Comparison of ENCODE assay signal across 20 cellular contexts in the genomic region with DNA sequence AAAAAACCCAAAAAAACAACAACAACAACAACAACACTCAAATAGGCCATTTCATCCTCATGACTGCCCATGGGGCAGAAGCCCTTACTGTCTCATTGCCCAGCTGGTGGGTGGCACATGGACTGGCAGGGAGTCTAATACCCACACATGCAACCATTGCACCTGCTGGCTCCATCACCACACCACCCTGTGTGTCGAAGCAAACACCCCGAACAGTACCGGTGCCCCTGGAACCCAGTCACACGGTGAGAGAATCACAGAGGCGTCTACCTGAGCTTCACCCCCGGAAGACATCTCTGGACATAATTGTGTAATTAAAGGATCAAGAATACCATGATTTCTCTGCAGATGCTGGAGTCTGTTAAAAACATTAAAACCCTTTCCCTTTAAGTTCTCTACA. TPM values are rescaled to one million over a fixed set of nuclear protein-coding genes. Genes with fewer than 3 reads are reported as not detected.
DNase-seq lines count a peak whose midpoint lies in the region; ATAC-seq and TF ChIP-seq lines count a peak whose summit lies in the region.
"Had no signal": no experiment of that assay in that cellular context is flagged by ENCODE, and none has a peak within 500 bp of the region (broad histone marks: within the 10 kb centered on the region; RNA-seq: fewer than 3 reads in every experiment).

No MANE protein-coding gene starts in this region.

- no peak overlapping the region for H2BK5ac ChIP-seq in neuronal stem cell (ENCODE audit: low read length)

- no peak overlapping the region for H3K14ac ChIP-seq in neuronal stem cell (ENCODE audit: low read length)

- no peak overlapping the region for H3K4me3 ChIP-seq in neuronal stem cell (ENCODE audit: low read length in 2 of 2)
- no peak overlapping the region for H3K4me3 ChIP-seq in stomach
- H3K4me3 ChIP-seq: HAP-1 had no signal

- H3K23ac ChIP-seq in neuronal stem cell (ENCODE audit: low read depth, low read length, poor library complexity) = no peak overlapping the region

- H3K9me3 Mint-ChIP-seq in WTC11 (peaks cover 15% of the 10 kb centered on the region), glutamatergic neuron (ENCODE audit: unreplicated experiment) (peaks cover 2% of the 10 kb centered on the region)

- H3K79me1 ChIP-seq in neuronal stem cell (ENCODE audit: low read depth, low read length) = peaks cover 3% of the 10 kb centered on the region

- CTCF ChIA-PET in WTC11 (lab: Charles Lee) = no interaction called here

- no peak overlapping the region for H2AK5ac ChIP-seq in neuronal stem cell (ENCODE audit: low read depth, low read length)

- ATAC-seq in WTC11 (no peak), sciatic nerve (no peak)

- peaks cover 9% of the 10 kb centered on the region for H3K4me1 Mint-ChIP-seq in WTC11
- no peaks in the 10 kb centered on the region for H3K4me1 Mint-ChIP-seq in glutamatergic neuron (ENCODE audit: low read depth, unreplicated experiment)
- H3K4me1 Mint-ChIP-seq: CD4-positive, alpha-beta memory T cell had no signal

- WGBS in neuronal stem cell (ENCODE audit: extremely low coverage in 2 of 2, insufficient read length in 2 of 2, insufficient replicate concordance in 1 of 2), 2 donors = no CpG with 5 or more reads among the region's 6 CpGs
- 88 to 93% (median 92%) methylated on average over 6 of the region's 6 CpGs for WGBS in stomach, 5 donors

- H3K4ac ChIP-seq in neuronal stem cell (ENCODE audit: low read length) = no peak overlapping the region

- peak overlapping the region; percentile 51 for H3K18ac ChIP-seq in neuronal stem cell (ENCODE audit: low read length)

- intact Hi-C loops in sciatic nerve (cut with DNase I) (no loop called here), stomach (cut with DNase I; ENCODE audit: low total_unique reads) (no loop called here)

- H2BK15ac ChIP-seq in neuronal stem cell (ENCODE audit: low read length) = no peak overlapping the region

- no peak overlapping the region for H3K4me2 ChIP-seq in neuronal stem cell (ENCODE audit: insufficient read depth, low read length, poor library complexity, severe bottlenecking)

- H3K27ac Mint-ChIP-seq in WTC11 (0 out of 2 replicates have a peak overlapping the region, but pooled peaks have one; percentile 29), glutamatergic neuron (ENCODE audit: unreplicated experiment) (no peak overlapping the region)
- H3K27ac Mint-ChIP-seq: CD4-positive, alpha-beta memory T cell; HFFc6 had no signal

- no peak for TF ChIP-seq CTCF in WTC11 (IDR thresholded peaks at IDR 0.05)
- no peak for TF ChIP-seq CTCF in stomach (IDR thresholded peaks at IDR 0.05)
- no peak for TF ChIP-seq CTCF in glutamatergic neuron (IDR thresholded peaks at IDR 0.05; ENCODE audit: partially characterized antibody, unreplicated experiment)

- H3K9ac ChIP-seq in neuronal stem cell (ENCODE audit: low read depth, low read length, poor library complexity) = no peak overlapping the region

- H3K27me3 Mint-ChIP-seq in WTC11 (ENCODE audit: low read depth) (no peaks in the 10 kb centered on the region), glutamatergic neuron (ENCODE audit: unreplicated experiment) (peaks cover 4% of the 10 kb centered on the region)

- no peak overlapping the region for H3K27ac ChIP-seq in neuronal stem cell (replicated peaks; ENCODE audit: low read length)
- no peak overlapping the region for H3K27ac ChIP-seq in stomach

- POLR2A ChIA-PET in WTC11 (lab: Charles Lee) = no interaction called here

- H3K36me3 Mint-ChIP-seq in WTC11 = peaks cover 12% of the 10 kb centered on the region
- H3K36me3 Mint-ChIP-seq in glutamatergic neuron (ENCODE audit: unreplicated experiment) = no peaks in the 10 kb centered on the region

- DNase-seq in WTC11 (ENCODE audit: low spot score) (no peak), neuronal stem cell (ENCODE audit: low spot score) (no peak), sciatic nerve (ENCODE audit: low spot score) (peak; percentile 40), stomach (no peak), glutamatergic neuron (no peak), putamen (ENCODE audit: low spot score) (no peak)
- DNase-seq: C1 segment of cervical spinal cord; Calu3; CD4-positive, alpha-beta memory T cell; COR-L47; DMS53; GF-D8; GOT3; HFFc6 had no signal

- no peak for TF ChIP-seq POLR2A in stomach (IDR thresholded peaks at IDR 0.05)

- H4K8ac ChIP-seq in neuronal stem cell (ENCODE audit: low read depth, low read length) = no peak overlapping the region

- H3K36me3 ChIP-seq in neuronal stem cell (replicated peaks in 1 of 2; ENCODE audit: control insufficient read depth in 2 of 2, insufficient read depth in 2 of 2, low read length in 2 of 2) (no peaks in the 10 kb centered on the region), stomach (no peaks in the 10 kb centered on the region)
- H3K36me3 ChIP-seq: HAP-1 had no signal

- H2BK120ac ChIP-seq in neuronal stem cell (ENCODE audit: low read depth, low read length) = no peak overlapping the region

- H3K4me3 Mint-ChIP-seq in WTC11 (no peak overlapping the region), glutamatergic neuron (ENCODE audit: unreplicated experiment) (no peak overlapping the region)
- H3K4me3 Mint-ChIP-seq: CD4-positive, alpha-beta memory T cell; HFFc6 had no signal

- H3K27me3 ChIP-seq in neuronal stem cell (ENCODE audit: control insufficient read depth in 3 of 3, insufficient read depth in 3 of 3, low read depth in 1 of 3, low read length in 3 of 3) (peaks cover 0 to 9% (median 0%) of the 10 kb centered on the region in 3 experiments), stomach (peaks cover 0 to 38% (median 22%) of the 10 kb centered on the region in 3 donors)

- no peak overlapping the region for H2AFZ ChIP-seq in neuronal stem cell (ENCODE audit: low read length)

- H4K91ac ChIP-seq in neuronal stem cell (ENCODE audit: low read depth, low read length, poor library complexity) = no peak overlapping the region

- no peak for TF ChIP-seq EP300 in stomach (IDR thresholded peaks at IDR 0.05)

- H2BK12ac ChIP-seq in neuronal stem cell (ENCODE audit: low read length) = no peak overlapping the region

- H3K4me1 ChIP-seq in neuronal stem cell (ENCODE audit: control insufficient read depth in 2 of 2, insufficient read depth in 1 of 2, low read depth in 1 of 2, low read length in 2 of 2) (peaks cover 0 to 4% of the 10 kb centered on the region in 2 donors), stomach (no peaks in the 10 kb centered on the region)
- H3K4me1 ChIP-seq: HAP-1 had no signal

- no peaks in the 10 kb centered on the region for H3K9me3 ChIP-seq in neuronal stem cell (replicated peaks in 1 of 2; ENCODE audit: control insufficient read depth in 2 of 2, insufficient read depth in 1 of 2, low read depth in 1 of 2, low read length in 2 of 2)
- peaks cover 0 to 13% (median 11%) of the 10 kb centered on the region in 4 donors for H3K9me3 ChIP-seq in stomach

TF ChIP-seq in WTC11, 78 proteins besides CTCF, POLR2A, EP300 and RAD21 (continues in another document):
- TF ChIP-seq MLX (CRISPR knock-in tag; IDR thresholded peaks at IDR 0.05) (no peak), EMX1 (CRISPR knock-in tag; IDR thresholded peaks at IDR 0.05) (no peak), MXD4 (CRISPR knock-in tag; IDR thresholded peaks at IDR 0.05; ENCODE audit: borderline replicate concordance) (no peak), NR3C1 (CRISPR knock-in tag; conservative IDR thresholded peaks at IDR 0.05; ENCODE audit: low read depth) (no peak)
- TF ChIP-seq, protein P1, sequence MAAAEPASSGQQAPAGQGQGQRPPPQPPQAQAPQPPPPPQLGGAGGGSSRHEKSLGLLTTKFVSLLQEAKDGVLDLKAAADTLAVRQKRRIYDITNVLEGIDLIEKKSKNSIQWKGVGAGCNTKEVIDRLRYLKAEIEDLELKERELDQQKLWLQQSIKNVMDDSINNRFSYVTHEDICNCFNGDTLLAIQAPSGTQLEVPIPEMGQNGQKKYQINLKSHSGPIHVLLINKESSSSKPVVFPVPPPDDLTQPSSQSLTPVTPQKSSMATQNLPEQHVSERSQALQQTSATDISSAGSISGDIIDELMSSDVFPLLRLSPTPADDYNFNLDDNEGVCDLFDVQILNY (CRISPR knock-in tag; IDR thresholded peaks at IDR 0.05) = no peak

RNA-seq across cellular contexts. Expression of gene PAEP, which starts 6.5 kb away (rescaled TPM):
- not detected in 3 replicates for total RNA-seq in WTC11 (2021)
- polyA plus RNA-seq in neuronal stem cell (2013, experiment 1 of 2) = not detected
- polyA plus RNA-seq in neuronal stem cell (2013, experiment 2 of 2) = not detected
- total RNA-seq in sciatic nerve = not detected
- not detected for total RNA-seq in stomach
- not detected for polyA plus RNA-seq in stomach
- total RNA-seq in glutamatergic neuron (ENCODE audit: unreplicated experiment) = not detected
- total RNA-seq: A172; A673; CD4-positive, alpha-beta memory T cell; Daoy; G401; HFFc6 had no signal
- polyA plus RNA-seq: BJ; CD4-positive, alpha-beta memory T cell had no signal

RNA-seq across cellular contexts. Expression of gene OBP2A, which starts 22.1 kb away (rescaled TPM):
- total RNA-seq in WTC11 (2021) = not detected in 3 replicates
- not detected for polyA plus RNA-seq in neuronal stem cell (2013, experiment 1 of 2)
- not detected for polyA plus RNA-seq in neuronal stem cell (2013, experiment 2 of 2)
- not detected for total RNA-seq in sciatic nerve
- total RNA-seq in stomach = not detected
- not detected for polyA plus RNA-seq in stomach
- not detected for total RNA-seq in glutamatergic neuron (ENCODE audit: unreplicated experiment)
- total RNA-seq: A172; A673; Calu3; CD4-positive, alpha-beta memory T cell; Daoy; G401; HFFc6 had no signal
- polyA plus RNA-seq: BJ; CD4-positive, alpha-beta memory T cell had no signal

RNA-seq across cellular contexts. Expression of gene LCN1, which starts 46.8 kb away (rescaled TPM):
- total RNA-seq in WTC11 (2021) = not detected in 3 replicates
- not detected for polyA plus RNA-seq in neuronal stem cell (2013, experiment 1 of 2)
- not detected for polyA plus RNA-seq in neuronal stem cell (2013, experiment 2 of 2)
- not detected for total RNA-seq in sciatic nerve
- total RNA-seq in stomach = not detected
- not detected for polyA plus RNA-seq in stomach
- total RNA-seq in glutamatergic neuron (ENCODE audit: unreplicated experiment) = not detected
- total RNA-seq: A673; Calu3; CD4-positive, alpha-beta memory T cell; Daoy; G401 had no signal
- polyA plus RNA-seq: BJ; CD4-positive, alpha-beta memory T cell had no signal
